8 cellular contexts compared by ENCODE assay signal in the genomic region with DNA sequence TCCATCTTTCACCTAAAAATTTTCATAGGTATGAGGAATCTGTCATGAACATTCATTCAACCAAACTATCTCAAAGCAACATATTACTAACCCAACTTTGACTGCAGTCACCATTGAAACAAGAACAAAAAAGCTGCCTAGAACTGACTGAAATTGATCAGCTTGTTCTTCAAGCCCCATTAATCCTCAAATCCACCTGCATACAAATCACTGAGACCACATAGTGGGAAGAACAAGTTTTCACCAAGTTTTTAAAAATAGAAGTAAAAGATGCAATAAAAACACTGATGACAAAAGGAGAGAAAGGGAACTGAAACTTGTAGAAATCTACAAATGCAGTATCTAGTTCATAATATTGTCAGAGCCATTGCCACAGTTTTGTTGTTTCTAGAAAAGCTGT. TPM values are rescaled to one million over a fixed set of nuclear protein-coding genes. Genes with fewer than 3 reads are reported as not detected.
DNase-seq lines count a peak whose midpoint lies in the region; ATAC-seq and TF ChIP-seq lines count a peak whose summit lies in the region.

No MANE protein-coding gene starts in this region.

- TF ChIP-seq CTCF in right lobe of liver (IDR thresholded peaks at IDR 0.05): no peak
- no peak for TF ChIP-seq CTCF in ovary (IDR thresholded peaks at IDR 0.05)

- H4K20me1 ChIP-seq in Karpas-422 (ENCODE audit: insufficient read depth, low read depth, low read length): no peaks in the 10 kb centered on the region

- H2AFZ ChIP-seq in Karpas-422 (ENCODE audit: low read length): no peak overlapping the region

- peaks cover 13% of the 10 kb centered on the region for H3K27me3 ChIP-seq in CD8-positive, alpha-beta memory T cell (ENCODE audit: insufficient read depth, low read length, poor library complexity, severe bottlenecking)
- H3K27me3 ChIP-seq in Karpas-422 (ENCODE audit: low read length) (no peaks in the 10 kb centered on the region), right lobe of liver (no peaks in the 10 kb centered on the region), ovary (no peaks in the 10 kb centered on the region)

- peaks cover 24 to 63% of the 10 kb centered on the region in 2 donors for H3K27me3 Mint-ChIP-seq in CD8-positive, alpha-beta memory T cell
- peaks cover 48 to 60% of the 10 kb centered on the region in 2 donors for H3K27me3 Mint-ChIP-seq in T-cell

- peaks cover 0 to 4% (median 2%) of the 10 kb centered on the region in 3 donors for H3K4me1 Mint-ChIP-seq in CD8-positive, alpha-beta memory T cell
- peaks cover 0 to 4% (median 3%) of the 10 kb centered on the region in 3 donors for H3K4me1 Mint-ChIP-seq in T-cell

- intact Hi-C loops in right lobe of liver (cut with DNase I) (no loop called here), ovary (cut with DNase I) (no loop called here)

- H3K4me1 ChIP-seq in CD8-positive, alpha-beta memory T cell (ENCODE audit: insufficient read depth, low read length): peaks cover 4% of the 10 kb centered on the region
- H3K4me1 ChIP-seq in Karpas-422 (ENCODE audit: low read length) (peaks cover 47% of the 10 kb centered on the region), right lobe of liver (peaks cover 0 to 40% (median 4%) of the 10 kb centered on the region in 4 donors), ovary (ENCODE audit: insufficient read depth) (no peaks in the 10 kb centered on the region)

- peak; percentile 85 for ATAC-seq in GM21447 (IDR thresholded peaks at IDR 0.05; ENCODE audit: unreplicated experiment)
- no peak for ATAC-seq in right lobe of liver
- ATAC-seq in T-cell (replicated peaks in 1 of 4): no peak

- no peak overlapping the region for H3K4me3 Mint-ChIP-seq in CD8-positive, alpha-beta memory T cell
- no peak overlapping the region for H3K4me3 Mint-ChIP-seq in T-cell

- H3K27ac Mint-ChIP-seq in CD8-positive, alpha-beta memory T cell: no peak overlapping the region
- H3K27ac Mint-ChIP-seq in T-cell: no peak overlapping the region

- H3K27ac ChIP-seq in CD8-positive, alpha-beta memory T cell (ENCODE audit: low read depth, low read length): peak overlapping the region; percentile 71
- 0 out of 2 replicates have a peak overlapping the region, but pooled peaks have one; percentile 1 for H3K27ac ChIP-seq in Karpas-422 (ENCODE audit: low read length)
- peak overlapping the region in 2 of 3 donors; percentile 33 to 73 for H3K27ac ChIP-seq in right lobe of liver
- no peak overlapping the region for H3K27ac ChIP-seq in ovary

- no peaks in the 10 kb centered on the region for H3K9me3 Mint-ChIP-seq in CD8-positive, alpha-beta memory T cell
- no peaks in the 10 kb centered on the region for H3K9me3 Mint-ChIP-seq in T-cell

- no peaks in the 10 kb centered on the region for H3K36me3 ChIP-seq in CD8-positive, alpha-beta memory T cell (ENCODE audit: insufficient read depth, low read length)
- no peaks in the 10 kb centered on the region for H3K36me3 ChIP-seq in Karpas-422 (ENCODE audit: insufficient read depth, low read length)
- no peaks in the 10 kb centered on the region for H3K36me3 ChIP-seq in right lobe of liver
- no peaks in the 10 kb centered on the region for H3K36me3 ChIP-seq in ovary

- POLR2A ChIA-PET in CD8-positive, alpha-beta memory T cell (lab: Charles Lee): no interaction called here
- POLR2A ChIA-PET in T-cell (lab: Charles Lee): interaction anchor here (0.6 kb wide), 2 partner anchors 9 to 351 kb away, joined by 3 to 8 read pairs; no protein-coding TSS in a partner anchor
- POLR2A ChIA-PET in HEK293T (lab: Yijun Ruan, JAX): interaction anchor here (1.5 kb wide), 1 partner anchor 109 kb away, joined by 4 read pairs; the partner anchor contains the start of gene PSRC1

- TF ChIP-seq POLR2A in right lobe of liver (IDR thresholded peaks at IDR 0.05) (no peak), ovary (IDR thresholded peaks at IDR 0.05) (no peak)

- H3K9me3 ChIP-seq in CD8-positive, alpha-beta memory T cell (ENCODE audit: low read length): no peaks in the 10 kb centered on the region
- H3K9me3 ChIP-seq in Karpas-422 (ENCODE audit: low read length) (no peaks in the 10 kb centered on the region), right lobe of liver (no peaks in the 10 kb centered on the region), ovary (no peaks in the 10 kb centered on the region)

- H3K36me3 Mint-ChIP-seq in CD8-positive, alpha-beta memory T cell: no peaks in the 10 kb centered on the region
- no peaks in the 10 kb centered on the region for H3K36me3 Mint-ChIP-seq in T-cell

- no peaks in the 10 kb centered on the region for H3K9me2 ChIP-seq in Karpas-422 (replicated peaks; ENCODE audit: insufficient read depth, low read length)

- H3K4me3 ChIP-seq in CD8-positive, alpha-beta memory T cell (ENCODE audit: low read length): no peak overlapping the region
- peak overlapping the region; percentile 23 for H3K4me3 ChIP-seq in Karpas-422 (ENCODE audit: low read length)
- no peak overlapping the region for H3K4me3 ChIP-seq in right lobe of liver
- no peak overlapping the region for H3K4me3 ChIP-seq in ovary

- H3K9ac ChIP-seq in Karpas-422 (ENCODE audit: low read length): peak overlapping the region; percentile 18

- H3K4me2 ChIP-seq in Karpas-422 (ENCODE audit: low read depth, low read length, poor library complexity, severe bottlenecking): peak overlapping the region; percentile 64

- CTCF ChIA-PET in CD8-positive, alpha-beta memory T cell (lab: Charles Lee): interaction anchor here (1.0 kb wide), 1 partner anchor 113 kb away, joined by 3 read pairs; no protein-coding TSS in a partner anchor
- CTCF ChIA-PET in T-cell (lab: Charles Lee): interaction anchor here in 1 of 2 donors (1.6 kb wide), 1 partner anchor 11 kb away, joined by 4 read pairs; no protein-coding TSS in a partner anchor
- CTCF ChIA-PET in HEK293T (lab: Yijun Ruan, JAX): no interaction called here

- no peak for TF ChIP-seq EP300 in ovary (IDR thresholded peaks at IDR 0.05)

- DNase-seq in CD8-positive, alpha-beta memory T cell: no peak
- peak; percentile 72 for DNase-seq in Karpas-422
- DNase-seq in right lobe of liver: no peak
- no peak for DNase-seq in T-cell
- no peak for DNase-seq in HEK293T (ENCODE audit: extremely low spot score)
- no peak for DNase-seq in ovary
- no peak for DNase-seq in NCI-H69 (lab: John Stamatoyannopoulos, UW)

- H3K79me2 ChIP-seq in Karpas-422 (ENCODE audit: low read length): no peaks in the 10 kb centered on the region

TF ChIP-seq in HEK293T, 16 proteins besides CTCF, POLR2A, EP300 and RAD21:
- no peak for TF ChIP-seq L3MBTL2 (conservative IDR thresholded peaks at IDR 0.05)
- TF ChIP-seq LEF1 (IDR thresholded peaks at IDR 0.05; ENCODE audit: borderline replicate concordance): no peak
- no peak for TF ChIP-seq CTBP1 (IDR thresholded peaks at IDR 0.05; ENCODE audit: borderline replicate concordance)
- TF ChIP-seq SUZ12 (IDR thresholded peaks at IDR 0.05): no peak
- no peak for TF ChIP-seq HDGF (IDR thresholded peaks at IDR 0.05; ENCODE audit: borderline replicate concordance)
- no peak for TF ChIP-seq TARDBP (IDR thresholded peaks at IDR 0.05)
- no peak for TF ChIP-seq FOXK2 (IDR thresholded peaks at IDR 0.05)
- no peak for TF ChIP-seq ARNT (IDR thresholded peaks at IDR 0.05)
- no peak for TF ChIP-seq BHLHE40 (IDR thresholded peaks at IDR 0.05; ENCODE audit: borderline replicate concordance)
- no peak for TF ChIP-seq SP1 (IDR thresholded peaks at IDR 0.05)
- TF ChIP-seq FOXM1 (IDR thresholded peaks at IDR 0.05; ENCODE audit: borderline replicate concordance): no peak
- no peak for TF ChIP-seq NFRKB (IDR thresholded peaks at IDR 0.05)
- TF ChIP-seq ZNF384 (IDR thresholded peaks at IDR 0.05): no peak
- no peak for TF ChIP-seq ELF4 (IDR thresholded peaks at IDR 0.05)
- no peak for TF ChIP-seq FOXA1 (IDR thresholded peaks at IDR 0.05)
- TF ChIP-seq PKNOX1 (IDR thresholded peaks at IDR 0.05): no peak

RNA-seq across cellular contexts. Expression of gene SORT1, which starts 6.1 kb away (rescaled TPM):
- total RNA-seq in CD8-positive, alpha-beta memory T cell: 1 to 10 TPM; 3.0 to 3.9 TPM
- polyA plus RNA-seq in CD8-positive, alpha-beta memory T cell: 0.16 TPM
- 0.04 TPM in 1 of 2 replicates, not detected in the other for total RNA-seq in Karpas-422 (2014; rRNA removed; shearing (Covaris generic); ENCODE audit: low replicate concordance)
- total RNA-seq in right lobe of liver (10 to 100 TPM in 3 of 6 experiments, 1 to 10 TPM in 3; 3.2 to 30.3 (median 13.7) TPM), T-cell (1 to 10 TPM in 4 of 5 donors, under 1 TPM in 1; 0.82 to 2.9 (median 1.5) TPM), ovary (10 to 100 TPM in 4 of 7 donors, 1 to 10 TPM in 3; 4.3 to 37.0 (median 16.0) TPM)
- polyA plus RNA-seq in ovary: 10 to 100 TPM in 1 of 2 donors, 1 to 10 TPM in 1; 7.9 to 32.2 TPM

RNA-seq across cellular contexts. Expression of gene PSMA5, which starts 34.6 kb away (rescaled TPM):
- total RNA-seq in CD8-positive, alpha-beta memory T cell: 100 to 1,000 TPM; 207 to 238 TPM
- polyA plus RNA-seq in CD8-positive, alpha-beta memory T cell: 120 TPM
- total RNA-seq in Karpas-422 (2014; rRNA removed; shearing (Covaris generic); ENCODE audit: low replicate concordance): 48.5 and 70.4 TPM in 2 replicates
- total RNA-seq in right lobe of liver (10 to 100 TPM; 38.8 to 83.5 (median 61.1) TPM), T-cell (10 to 100 TPM; 41.1 to 91.2 (median 75.5) TPM), ovary (10 to 100 TPM; 19.4 to 52.0 (median 42.2) TPM)
- polyA plus RNA-seq in ovary: 10 to 100 TPM; 37.7 to 38.1 TPM

Comparison
In these comparisons a context has a peak if more than half of its experiments do, and no peak if none do; other contexts are left out.
1. H3K27ac ChIP-seq: peak in CD8-positive, alpha-beta memory T cell (single experiment), Karpas-422 (single experiment) and right lobe of liver (2 of 3); none in ovary (0 of 2).